8 cellular contexts compared by ENCODE assay signal in genomic region chr19:14555918-14556661, GRCh38. TPM values are rescaled to one million over a fixed set of nuclear protein-coding genes. Genes with fewer than 3 reads are reported as not detected.
DNase-seq lines count a peak whose midpoint lies in the region; ATAC-seq, FAIRE-seq and TF ChIP-seq lines count a peak whose summit lies in the region.

No MANE protein-coding gene starts in this region.

- no peak for TF ChIP-seq EP300 in K562 (IDR thresholded peaks at IDR 0.05; ENCODE audit: low read length)
- TF ChIP-seq EP300 in sigmoid colon (IDR thresholded peaks at IDR 0.05) = no peak

- H3K36me3 ChIP-seq in K562 (ENCODE audit: control insufficient read depth, insufficient read depth, low read length) (peaks cover 9% of the 10 kb centered on the region; the same call in 1 of the 3 replicates), sigmoid colon (peaks cover 0 to 10% (median 0%) of the 10 kb centered on the region in 4 donors)

- no peak overlapping the region for H3K4me3 ChIP-seq in K562
- H3K4me3 ChIP-seq in sigmoid colon = peak overlapping the region in 2 of 4 donors; percentile 7 to 22

- no peaks in the 10 kb centered on the region for H3K27me3 ChIP-seq in K562 (ENCODE audit: control insufficient read depth in 2 of 2, insufficient read depth in 2 of 2, low read length in 2 of 2)
- H3K27me3 ChIP-seq in sigmoid colon = no peaks in the 10 kb centered on the region

- H3K9ac ChIP-seq in K562 (ENCODE audit: insufficient read depth in 1 of 2, low read depth in 2 of 2, low read length in 2 of 2) = peak overlapping the region in 1 of 2 experiments; percentile 77; a peak in 2 of 4 replicates

- H3K4me2 ChIP-seq in K562 (ENCODE audit: insufficient read depth, low read length) = peak overlapping the region; percentile 80; the same call in 1 of the 2 replicates

- H3K9me1 ChIP-seq in K562 (ENCODE audit: control insufficient read depth, insufficient read depth, low read length) = peaks cover 2% of the 10 kb centered on the region

- no peaks in the 10 kb centered on the region for H3K27me3 Mint-ChIP-seq in mesothelial cell of epicardium (ENCODE audit: low read depth)

- no peak overlapping the region for H3K4me3 Mint-ChIP-seq in mesothelial cell of epicardium

- CTCF ChIA-PET in K562 (lab: Yijun Ruan, JAX; ENCODE audit: low intra/inter-chr PET ratio) = no interaction called here

- H3K4me1 ChIP-seq in K562 (replicated peaks in 1 of 2; ENCODE audit: control insufficient read depth in 2 of 2, insufficient read depth in 2 of 2, low read length in 2 of 2) (peaks cover 18 to 74% of the 10 kb centered on the region in 2 experiments; a peak in 4 of 5 replicates), sigmoid colon (peaks cover 0 to 9% (median 7%) of the 10 kb centered on the region in 4 donors)

- H3K79me2 ChIP-seq in K562 (ENCODE audit: control insufficient read depth, insufficient read depth, low read length) = peaks cover 81% of the 10 kb centered on the region

- no peak for TF ChIP-seq POLR2A in K562 (conservative IDR thresholded peaks at IDR 0.05)
- no peak for TF ChIP-seq POLR2A in sigmoid colon (IDR thresholded peaks at IDR 0.05)

- intact Hi-C loops in K562 (cut with micrococcal nuclease) (loop anchor here (10.0 kb wide), 1 partner anchor 121 kb away; the partner anchor contains the start of gene PKN1), sigmoid colon (cut with DNase I) (no loop called here)

- TF ChIP-seq RAD21 in K562 (CRISPR knock-in tag; conservative IDR thresholded peaks at IDR 0.05 in 1 of 2, IDR thresholded peaks at IDR 0.05 in 1 of 2) = no peak

- H3K36me3 Mint-ChIP-seq in mesothelial cell of epicardium = peaks cover 1% of the 10 kb centered on the region

- H3K27ac ChIP-seq in C4-2B (no peak overlapping the region), K562 (ENCODE audit: extremely low read depth, low read depth, low read length) (peak overlapping the region; percentile 44; the same call in 2 of the 3 replicates), sigmoid colon (no peak overlapping the region)

- peaks cover 18% of the 10 kb centered on the region for H4K20me1 ChIP-seq in K562 (replicated peaks; ENCODE audit: control insufficient read depth, insufficient read depth, low read length)

- no peak overlapping the region for H2AFZ ChIP-seq in K562 (ENCODE audit: low read depth, low read length)

- no TSS peak for BruUV-seq in K562 (replicated peaks; lab: Mats Ljungman, UMichigan)

- no peaks in the 10 kb centered on the region for H3K9me3 Mint-ChIP-seq in mesothelial cell of epicardium

- 71% methylated on average over 11 of the region's 12 CpGs for WGBS in K562 (ENCODE audit: insufficient coverage, low coverage, missing lambda C conversion rate)
- WGBS in sigmoid colon, 2 donors = 75 to 89% methylated on average over 12 of the region's 12 CpGs

- DNase-seq in K562 (ENCODE audit: extremely low read depth in 1 of 4, low spot score in 3 of 4) = no peak
- no peak for DNase-seq in mesothelial cell of epicardium (ENCODE audit: low spot score in 2 of 2, unreplicated experiment in 2 of 2)
- DNase-seq in sigmoid colon = no peak

- TF ChIP-seq CTCF in C4-2B (conservative IDR thresholded peaks at IDR 0.05) (0 out of 2 replicates have a peak, but pooled peaks have one; percentile 28), K562 (IDR thresholded peaks at IDR 0.05 in 2 of 3, conservative IDR thresholded peaks at IDR 0.05 in 1 of 3; ENCODE audit: insufficient read depth in 2 of 3, low read depth in 1 of 3, low read length in 3 of 3) (no peak), mesothelial cell of epicardium (IDR thresholded peaks at IDR 0.05; ENCODE audit: unreplicated experiment) (no peak), sigmoid colon (IDR thresholded peaks at IDR 0.05) (no peak)

- H3K9me3 ChIP-seq in K562 (replicated peaks; ENCODE audit: control insufficient read depth, insufficient read depth, low read depth, low read length) (no peaks in the 10 kb centered on the region), sigmoid colon (no peaks in the 10 kb centered on the region)

- peaks cover 31% of the 10 kb centered on the region for H3K4me1 Mint-ChIP-seq in mesothelial cell of epicardium

- FAIRE-seq in K562 (lab: Jason Lieb, UNC) = no peak

- POLR2A ChIA-PET in K562 (lab: Yijun Ruan, JAX) = interaction anchor here (0.6 to 1.9 kb wide), 4 partner anchors 9 to 46 kb away, joined by 3 to 6 read pairs (median 5); partner anchors contain the start of gene DNAJB1

- in situ Hi-C loops in K562 (cut with MboI) = no loop called here

- H3K27ac Mint-ChIP-seq in mesothelial cell of epicardium = peak overlapping the region; percentile 59

- ATAC-seq in HG03066 (IDR thresholded peaks at IDR 0.05; ENCODE audit: low read depth, unreplicated experiment) = peak; percentile 17
- ATAC-seq in K562 = peak; percentile 43
- ATAC-seq in HG03196 (IDR thresholded peaks at IDR 0.05; ENCODE audit: unreplicated experiment) = no peak
- ATAC-seq in GM21737 (IDR thresholded peaks at IDR 0.05; ENCODE audit: unreplicated experiment) = no peak
- no peak for ATAC-seq in HG03342 (IDR thresholded peaks at IDR 0.05; ENCODE audit: unreplicated experiment)

RNA-seq across cellular contexts. Expression of gene NDUFB7, which starts 15.8 kb away (rescaled TPM):
- total RNA-seq in K562 (2011; cell fraction: chromatin; rRNA removed; ENCODE audit: low replicate concordance) = 5.1 and 13.9 TPM in 2 replicates
- 55.0 and 85.4 TPM in 2 replicates for total RNA-seq in K562 (2011; cell fraction: nucleolus; rRNA removed)
- total RNA-seq in K562 (2011; cell fraction: nucleoplasm; rRNA removed) = 23.9 and 26.6 TPM in 2 replicates
- total RNA-seq in K562 (2014; rRNA removed) (842 and 854 TPM in 2 replicates), K562 (2014; rRNA removed; fragmentation: Illumina TruSeq; extraction: Trizol) (7.4 and 14.9 TPM in 2 replicates), K562 (2015; rRNA removed; fragmentation: Illumina TruSeq; extraction: Trizol) (227 and 243 TPM in 2 replicates), K562 (2021) (289 and 313 TPM in 2 replicates), mesothelial cell of epicardium (117 to 122 TPM (median 119 TPM) in 3 replicates), sigmoid colon (100 to 1,000 TPM; 475 to 652 (median 564) TPM)
- polyA plus RNA-seq in K562 (2011; rRNA removed) (137 and 185 TPM in 2 replicates), K562 (2014; fragmentation: Illumina TruSeq; extraction: Trizol) (37.6 and 257 TPM in 2 replicates), K562 (2014; fragmentation: Nextera tagmentation; extraction: Ambion mirVana) (10 to 100 TPM; 31.3 to 91.8 TPM), K562 (2014; rRNA removed) (810 and 833 TPM in 2 replicates), sigmoid colon (100 to 1,000 TPM; 601 to 853 (median 808) TPM)
- polyA plus RNA-seq in K562 (2011; cell fraction: cytosol; rRNA removed) = 393 and 1,045 TPM in 2 replicates
- polyA plus RNA-seq in K562 (2011; cell fraction: nucleus; rRNA removed) = 125 and 147 TPM in 2 replicates
- polyA plus RNA-seq in K562 (2012) = 246 and 272 TPM in 2 replicates
- 14.2 and 24.3 TPM in 2 replicates for polyA minus RNA-seq in K562 (2011; rRNA and poly(A)+ RNA removed)
- 76.8 and 119 TPM in 2 replicates for polyA minus RNA-seq in K562 (2011; cell fraction: cytosol; rRNA and poly(A)+ RNA removed)
- 20.3 and 27.4 TPM in 2 replicates for polyA minus RNA-seq in K562 (2011; cell fraction: nucleus; rRNA and poly(A)+ RNA removed)

RNA-seq across cellular contexts. Expression of gene TECR, which starts 26.7 kb away (rescaled TPM):
- total RNA-seq in K562 (2011; cell fraction: chromatin; rRNA removed; ENCODE audit: low replicate concordance) = 122 and 325 TPM in 2 replicates
- total RNA-seq in K562 (2011; cell fraction: nucleolus; rRNA removed) = 437 and 484 TPM in 2 replicates
- total RNA-seq in K562 (2011; cell fraction: nucleoplasm; rRNA removed) = 307 and 324 TPM in 2 replicates
- total RNA-seq in K562 (2014; rRNA removed) = 86.0 and 158 TPM in 2 replicates
- 33.1 and 36.7 TPM in 2 replicates for total RNA-seq in K562 (2014; rRNA removed; fragmentation: Illumina TruSeq; extraction: Trizol)
- total RNA-seq in K562 (2015; rRNA removed; fragmentation: Illumina TruSeq; extraction: Trizol) = 81.9 and 91.6 TPM in 2 replicates
- 186 and 195 TPM in 2 replicates for total RNA-seq in K562 (2021)
- 68.0 and 169 TPM in 2 replicates for polyA plus RNA-seq in K562 (2011; rRNA removed)
- 224 and 335 TPM in 2 replicates for polyA plus RNA-seq in K562 (2011; cell fraction: cytosol; rRNA removed)
- 326 and 378 TPM in 2 replicates for polyA plus RNA-seq in K562 (2011; cell fraction: nucleus; rRNA removed)
- polyA plus RNA-seq in K562 (2012) = 229 and 297 TPM in 2 replicates
- polyA plus RNA-seq in K562 (2014; fragmentation: Illumina TruSeq; extraction: Trizol) = 204 and 211 TPM in 2 replicates
- polyA plus RNA-seq in K562 (2014; fragmentation: Nextera tagmentation; extraction: Ambion mirVana) = 10 to 100 TPM; 29.3 to 73.2 TPM
- polyA plus RNA-seq in K562 (2014; rRNA removed) = 81.4 and 108 TPM in 2 replicates
- polyA minus RNA-seq in K562 (2011; rRNA and poly(A)+ RNA removed) = 76.6 and 95.7 TPM in 2 replicates
- 188 and 209 TPM in 2 replicates for polyA minus RNA-seq in K562 (2011; cell fraction: cytosol; rRNA and poly(A)+ RNA removed)
- polyA minus RNA-seq in K562 (2011; cell fraction: nucleus; rRNA and poly(A)+ RNA removed) = 66.2 and 80.1 TPM in 2 replicates
- total RNA-seq in mesothelial cell of epicardium = 111 to 116 TPM (median 115 TPM) in 3 replicates
- 10 to 100 TPM; 20.6 to 34.2 (median 30.0) TPM for total RNA-seq in sigmoid colon
- polyA plus RNA-seq in sigmoid colon = 100 to 1,000 TPM in 1 of 3 donors, 10 to 100 TPM in 2; 32.4 to 139 (median 37.2) TPM

RNA-seq across cellular contexts. Expression of gene CLEC17A, which starts 26.8 kb away (rescaled TPM):
- total RNA-seq in K562 (2011; cell fraction: chromatin; rRNA removed; ENCODE audit: low replicate concordance) = not detected in 2 replicates
- not detected in 2 replicates for total RNA-seq in K562 (2011; cell fraction: nucleolus; rRNA removed)
- not detected in 2 replicates for total RNA-seq in K562 (2011; cell fraction: nucleoplasm; rRNA removed)
- total RNA-seq in K562 (2014; rRNA removed) (not detected in 2 replicates), K562 (2014; rRNA removed; fragmentation: Illumina TruSeq; extraction: Trizol) (not detected in 2 replicates), K562 (2015; rRNA removed; fragmentation: Illumina TruSeq; extraction: Trizol) (not detected in 2 replicates), K562 (2021) (not detected in 2 replicates), mesothelial cell of epicardium (not detected in 3 replicates), sigmoid colon (not detected)
- polyA plus RNA-seq in K562 (2011; rRNA removed) (0.03 TPM in 1 of 2 replicates, not detected in the other), K562 (2014; fragmentation: Illumina TruSeq; extraction: Trizol) (not detected in 2 replicates), K562 (2014; fragmentation: Nextera tagmentation; extraction: Ambion mirVana) (not detected), K562 (2014; rRNA removed) (not detected in 2 replicates), sigmoid colon (10 to 100 TPM in 1 of 3 donors, not detected in 2; 13.7 TPM)
- not detected in 2 replicates for polyA plus RNA-seq in K562 (2011; cell fraction: cytosol; rRNA removed)
- polyA plus RNA-seq in K562 (2011; cell fraction: nucleus; rRNA removed) = not detected in 2 replicates
- polyA plus RNA-seq in K562 (2012) = not detected in 2 replicates
- not detected in 2 replicates for polyA minus RNA-seq in K562 (2011; rRNA and poly(A)+ RNA removed)
- polyA minus RNA-seq in K562 (2011; cell fraction: cytosol; rRNA and poly(A)+ RNA removed) = not detected in 2 replicates
- not detected in 2 replicates for polyA minus RNA-seq in K562 (2011; cell fraction: nucleus; rRNA and poly(A)+ RNA removed)

RNA-seq across cellular contexts. Expression of gene DNAJB1, which starts 37.9 kb away (rescaled TPM):
- 66.1 and 87.4 TPM in 2 replicates for total RNA-seq in K562 (2011; cell fraction: chromatin; rRNA removed; ENCODE audit: low replicate concordance)
- total RNA-seq in K562 (2011; cell fraction: nucleolus; rRNA removed) = 67.0 and 68.3 TPM in 2 replicates
- total RNA-seq in K562 (2011; cell fraction: nucleoplasm; rRNA removed) = 68.0 and 69.1 TPM in 2 replicates
- total RNA-seq in K562 (2014; rRNA removed) (62.1 and 71.5 TPM in 2 replicates), K562 (2014; rRNA removed; fragmentation: Illumina TruSeq; extraction: Trizol) (51.2 and 60.9 TPM in 2 replicates), K562 (2015; rRNA removed; fragmentation: Illumina TruSeq; extraction: Trizol) (85.3 and 86.5 TPM in 2 replicates), K562 (2021) (94.8 and 99.9 TPM in 2 replicates), mesothelial cell of epicardium (106 to 113 TPM (median 110 TPM) in 3 replicates), sigmoid colon (10 to 100 TPM; 44.6 to 69.3 (median 51.9) TPM)
- polyA plus RNA-seq in K562 (2011; rRNA removed) (83.5 and 113 TPM in 2 replicates), K562 (2014; fragmentation: Illumina TruSeq; extraction: Trizol) (78.3 and 100 TPM in 2 replicates), K562 (2014; fragmentation: Nextera tagmentation; extraction: Ambion mirVana) (10 to 100 TPM; 13.2 to 16.2 TPM), K562 (2014; rRNA removed) (61.7 and 79.2 TPM in 2 replicates), sigmoid colon (100 to 1,000 TPM in 1 of 3 donors, 10 to 100 TPM in 2; 70.9 to 118 (median 77.6) TPM)
- 101 TPM in 2 replicates for polyA plus RNA-seq in K562 (2011; cell fraction: cytosol; rRNA removed)
- polyA plus RNA-seq in K562 (2011; cell fraction: nucleus; rRNA removed) = 78.2 and 79.0 TPM in 2 replicates
- polyA plus RNA-seq in K562 (2012) = 69.4 and 84.8 TPM in 2 replicates
- 71.6 and 93.9 TPM in 2 replicates for polyA minus RNA-seq in K562 (2011; rRNA and poly(A)+ RNA removed)
- polyA minus RNA-seq in K562 (2011; cell fraction: cytosol; rRNA and poly(A)+ RNA removed) = 31.4 and 40.9 TPM in 2 replicates
- polyA minus RNA-seq in K562 (2011; cell fraction: nucleus; rRNA and poly(A)+ RNA removed) = 22.5 and 40.4 TPM in 2 replicates

Comparison
In these comparisons a context has a peak if more than half of its experiments do, and no peak if none do; other contexts are left out.
1. ATAC-seq: peak in HG03066 (single experiment) and K562 (single experiment); none in HG03196 (single experiment), GM21737 (single experiment) and HG03342 (single experiment).